In genomic region chr6:128112494-128112893, GRCh38 we compare ENCODE assay signal across 8 cellular contexts.
DNase-seq lines count a peak whose midpoint lies in the region; ATAC-seq and TF ChIP-seq lines count a peak whose summit lies in the region.

No MANE protein-coding gene starts in this region.

- H3K27ac Mint-ChIP-seq in activated naive CD4-positive, alpha-beta T cell treated with anti-CD3 and anti-CD28 coated beads, Interleukin-2, amount 50 U/mL, for 72 hours: peak overlapping the region; percentile 1 to 26

- no peak overlapping the region for H2AFZ ChIP-seq in PC-3 (ENCODE audit: low read length)

- H3K79me2 ChIP-seq in PC-3 (ENCODE audit: low read length): no peaks in the 10 kb centered on the region

- no peaks in the 10 kb centered on the region for H3F3A ChIP-seq in PC-3 (ENCODE audit: low read length, unreplicated experiment)

- POLR2A ChIA-PET in PC-3 (lab: Charles Lee; ENCODE audit: unreplicated experiment): no interaction called here

- H3K27me3 ChIP-seq in mucosa of stomach (ENCODE audit: control insufficient read depth, insufficient read depth, low read length) (no peaks in the 10 kb centered on the region), PC-3 (ENCODE audit: low read length) (no peaks in the 10 kb centered on the region)

- CTCF ChIA-PET in PC-3 (lab: Charles Lee): no interaction called here

- H4K20me1 ChIP-seq in PC-3 (ENCODE audit: low read length): no peaks in the 10 kb centered on the region

- intact Hi-C loops in PC-3 (cut with micrococcal nuclease): no loop called here

- H3K36me3 ChIP-seq in mucosa of stomach (ENCODE audit: control insufficient read depth, insufficient read depth, low read length) (no peaks in the 10 kb centered on the region), PC-3 (ENCODE audit: low read depth, low read length) (no peaks in the 10 kb centered on the region)

- no peaks in the 10 kb centered on the region for H3K9me2 ChIP-seq in PC-3 (replicated peaks; ENCODE audit: low read length)

- H3K9me3 Mint-ChIP-seq in activated naive CD4-positive, alpha-beta T cell treated with anti-CD3 and anti-CD28 coated beads, Interleukin-2, amount 50 U/mL, for 72 hours: peaks cover 3 to 5% of the 10 kb centered on the region in 2 donors

- ATAC-seq in HG02678 (IDR thresholded peaks at IDR 0.05; ENCODE audit: unreplicated experiment): peak; percentile 83
- no peak for ATAC-seq in activated naive CD4-positive, alpha-beta T cell treated with anti-CD3 and anti-CD28 coated beads, Interleukin-2, amount 50 U/mL, for 72 hours
- ATAC-seq in HG02885 (IDR thresholded peaks at IDR 0.05; ENCODE audit: poor library complexity, unreplicated experiment): no peak
- ATAC-seq in PC-3: no peak

- H3K9ac ChIP-seq in mucosa of stomach (ENCODE audit: low read length): no peak overlapping the region
- H3K9ac ChIP-seq in PC-3 (ENCODE audit: low read length): no peak overlapping the region

- H3K9me3 ChIP-seq in mucosa of stomach (ENCODE audit: control insufficient read depth, low read length) (no peaks in the 10 kb centered on the region), PC-3 (ENCODE audit: low read length) (no peaks in the 10 kb centered on the region)

- H3K4me3 ChIP-seq in mucosa of stomach (ENCODE audit: low read length): peak overlapping the region; percentile 0
- no peak overlapping the region for H3K4me3 ChIP-seq in PC-3 (ENCODE audit: low read length)

- H3K4me1 ChIP-seq in mucosa of stomach (ENCODE audit: control insufficient read depth, insufficient read depth, low read length): no peaks in the 10 kb centered on the region
- H3K4me1 ChIP-seq in PC-3 (ENCODE audit: insufficient read depth, low read length): no peaks in the 10 kb centered on the region

- H3K4me2 ChIP-seq in PC-3 (ENCODE audit: low read length): no peak overlapping the region

- peaks cover 4 to 6% of the 10 kb centered on the region in 2 donors for H3K36me3 Mint-ChIP-seq in activated naive CD4-positive, alpha-beta T cell treated with anti-CD3 and anti-CD28 coated beads, Interleukin-2, amount 50 U/mL, for 72 hours

- peak; percentile 17 for DNase-seq in D341Med (ENCODE audit: low spot score)
- no peak for DNase-seq in activated naive CD4-positive, alpha-beta T cell treated with anti-CD3 and anti-CD28 coated beads, Interleukin-2, amount 50 U/mL, for 72 hours (ENCODE audit: low spot score in 2 of 2)
- DNase-seq in anterior cingulate cortex (lab: John Stamatoyannopoulos, UW): no peak
- no peak for DNase-seq in HUDEP-2 (lab: John Stamatoyannopoulos, UW; ENCODE audit: unreplicated experiment in 76 of 76)
- no peak for DNase-seq in PC-3

- TF ChIP-seq CTCF in PC-3 (conservative IDR thresholded peaks at IDR 0.05; ENCODE audit: low read depth, low read length): no peak

- no TSS peak for BruUV-seq in PC-3 (replicated peaks; lab: Mats Ljungman, UMichigan)

- H3K27ac ChIP-seq in PC-3 (ENCODE audit: low read length): no peak overlapping the region
